ENCODE assay signal across 6 cellular contexts in genomic region chr5:153432583-153432982, GRCh38.
"Had no signal": no experiment of that assay in that cellular context is flagged by ENCODE, and none has a peak within 500 bp of the region (broad histone marks: within the 10 kb centered on the region; RNA-seq: fewer than 3 reads in every experiment).

No MANE protein-coding gene starts in this region.

- DNase-seq: H9, HCEC 1CT, KBM-7 had no signal

- FAIRE-seq: H1, H54, HepG2 had no signal
